Comparison of ENCODE assay signal across 1 cellular context in the genomic region with DNA sequence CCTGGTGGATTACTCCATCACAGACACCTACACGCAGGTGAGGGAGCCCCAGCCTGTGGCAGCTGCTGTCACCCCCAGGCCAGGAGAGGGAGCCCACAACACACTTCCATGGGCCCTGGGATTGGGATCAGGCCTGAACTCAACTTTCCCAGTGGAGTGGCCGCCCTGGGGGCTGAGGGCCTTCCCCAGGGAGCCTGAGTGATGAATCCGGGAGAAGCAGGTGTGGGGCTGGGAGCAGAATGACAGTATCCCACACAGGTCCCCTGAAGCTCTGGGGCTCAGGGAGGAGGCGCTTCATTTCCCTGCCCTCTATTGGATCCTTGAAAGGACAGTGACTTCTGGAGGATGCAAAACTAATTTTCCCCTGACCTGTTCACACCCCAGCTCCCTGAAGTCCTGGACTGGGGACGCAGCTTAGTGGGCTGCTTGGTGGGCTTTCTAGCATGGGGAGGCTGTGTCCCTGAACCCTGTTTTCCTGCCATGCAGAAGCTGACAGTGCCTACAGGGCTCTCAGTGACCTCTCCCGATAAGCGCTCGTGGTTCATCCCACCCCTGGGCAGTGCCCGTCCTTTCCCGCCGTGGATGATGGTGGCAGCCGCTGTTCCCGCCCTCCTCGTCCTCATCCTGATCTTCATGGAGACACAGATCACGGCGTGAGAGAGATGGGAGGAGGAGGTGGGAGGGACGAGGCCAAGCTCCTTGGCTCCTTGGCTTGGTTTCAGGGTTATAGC.
TF ChIP-seq lines count a peak whose summit lies in the region.

No MANE protein-coding gene starts in this region.

TF ChIP-seq in SK-N-SH treated with all-trans-retinoic acid at 6 μM for 48 hours, 23 proteins besides CTCF, POLR2A, EP300 and RAD21 (continued from another document):
- TF ChIP-seq GLIS3 (CRISPR knock-in tag; IDR thresholded peaks at IDR 0.05) (no peak), ZFP3 (CRISPR knock-in tag; IDR thresholded peaks at IDR 0.05) (no peak), SNAI2 (CRISPR knock-in tag; IDR thresholded peaks at IDR 0.05) (no peak), ZNF70 (CRISPR knock-in tag; IDR thresholded peaks at IDR 0.05) (no peak)
- TF ChIP-seq, protein P1, sequence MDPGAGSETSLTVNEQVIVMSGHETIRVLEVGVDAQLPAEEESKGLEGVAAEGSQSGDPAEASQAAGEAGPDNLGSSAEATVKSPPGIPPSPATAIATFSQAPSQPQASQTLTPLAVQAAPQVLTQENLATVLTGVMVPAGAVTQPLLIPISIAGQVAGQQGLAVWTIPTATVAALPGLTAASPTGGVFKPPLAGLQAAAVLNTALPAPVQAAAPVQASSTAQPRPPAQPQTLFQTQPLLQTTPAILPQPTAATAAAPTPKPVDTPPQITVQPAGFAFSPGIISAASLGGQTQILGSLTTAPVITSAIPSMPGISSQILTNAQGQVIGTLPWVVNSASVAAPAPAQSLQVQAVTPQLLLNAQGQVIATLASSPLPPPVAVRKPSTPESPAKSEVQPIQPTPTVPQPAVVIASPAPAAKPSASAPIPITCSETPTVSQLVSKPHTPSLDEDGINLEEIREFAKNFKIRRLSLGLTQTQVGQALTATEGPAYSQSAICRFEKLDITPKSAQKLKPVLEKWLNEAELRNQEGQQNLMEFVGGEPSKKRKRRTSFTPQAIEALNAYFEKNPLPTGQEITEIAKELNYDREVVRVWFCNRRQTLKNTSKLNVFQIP (CRISPR knock-in tag; IDR thresholded peaks at IDR 0.05; ENCODE audit: borderline replicate concordance, low read depth), result no peak
